Comparison of ENCODE assay signal across 8 cellular contexts in genomic region chr12:93570552-93571359, GRCh38. TPM values are rescaled to one million over a fixed set of nuclear protein-coding genes. Genes with fewer than 3 reads are reported as not detected.
DNase-seq lines count a peak whose midpoint lies in the region; ATAC-seq and TF ChIP-seq lines count a peak whose summit lies in the region.

No MANE protein-coding gene starts in this region.

- no peak overlapping the region; the same call in 1 of the 2 replicates for H3K4ac ChIP-seq in H9 (ENCODE audit: low read depth, low read length)

- no peak overlapping the region for H4K8ac ChIP-seq in H9 (replicated peaks; ENCODE audit: insufficient read length, low read depth, low read length)

- no peak overlapping the region for H2BK5ac ChIP-seq in H9 (ENCODE audit: insufficient read length, low read length)

- H2AFZ ChIP-seq in H9 (ENCODE audit: low read length) (no peak overlapping the region), SU-DHL-6 (ENCODE audit: low read depth, low read length, severe bottlenecking) (no peak overlapping the region), parathyroid adenoma (peak overlapping the region; percentile 54)

- H3K4me3 ChIP-seq in MG63: peak overlapping the region; percentile 89
- H3K4me3 ChIP-seq in SU-DHL-6 (ENCODE audit: insufficient read depth, low read length, poor library complexity, severe bottlenecking): peak overlapping the region; percentile 16
- peak overlapping the region; percentile 62 for H3K4me3 ChIP-seq in cardiac muscle cell
- peak overlapping the region; percentile 99 for H3K4me3 ChIP-seq in parathyroid adenoma (ENCODE audit: low read depth, low read length)
- H3K4me3 ChIP-seq in tibial nerve: peak overlapping the region; percentile 63 to 86 (median 72)

- peaks cover 17 to 33% (median 33%) of the 10 kb centered on the region in 3 experiments; a peak in 6 of 7 replicates for H3K36me3 Mint-ChIP-seq in H9 (ENCODE audit: insufficient read depth in 1 of 3, low read depth in 3 of 3)
- peaks cover 17% of the 10 kb centered on the region for H3K36me3 Mint-ChIP-seq in activated naive CD8-positive, alpha-beta T cell treated with anti-CD3 and anti-CD28 coated beads, Interleukin-2, amount 50 U/mL, for 24 hours (ENCODE audit: low read depth)

- no peak overlapping the region for H4K91ac ChIP-seq in H9 (ENCODE audit: insufficient read length, low read depth, low read length)

- H3K27ac ChIP-seq in H9 (ENCODE audit: insufficient read length, low read depth, low read length) (no peak overlapping the region), SU-DHL-6 (ENCODE audit: low read depth, low read length) (no peak overlapping the region), cardiac muscle cell (peak overlapping the region; percentile 80), parathyroid adenoma (peak overlapping the region; percentile 99), tibial nerve (peak overlapping the region; percentile 74 to 85 (median 80))

- H3K9me3 ChIP-seq in H9 (ENCODE audit: control insufficient read depth, low read depth, low read length): no peaks in the 10 kb centered on the region
- H3K9me3 ChIP-seq in MG63: no peaks in the 10 kb centered on the region
- H3K9me3 ChIP-seq in SU-DHL-6 (ENCODE audit: insufficient read depth, low read length): no peaks in the 10 kb centered on the region
- H3K9me3 ChIP-seq in cardiac muscle cell (ENCODE audit: low read depth): no peaks in the 10 kb centered on the region
- no peaks in the 10 kb centered on the region for H3K9me3 ChIP-seq in parathyroid adenoma (ENCODE audit: control insufficient read depth, low read length)
- H3K9me3 ChIP-seq in tibial nerve: no peaks in the 10 kb centered on the region

- H4K5ac ChIP-seq in H9 (ENCODE audit: insufficient read length, low read depth, low read length): no peak overlapping the region

- no peak overlapping the region for H2BK12ac ChIP-seq in H9 (ENCODE audit: insufficient read length, low read depth, low read length)

- H3K56ac ChIP-seq in H9 (ENCODE audit: insufficient read length, low read depth, low read length): no peak overlapping the region

- no peaks in the 10 kb centered on the region for H3K9me2 ChIP-seq in SU-DHL-6 (replicated peaks; ENCODE audit: insufficient read depth, low read length)

- no CpG with 5 or more reads among the region's 95 CpGs for WGBS in H9 (ENCODE audit: extremely low coverage, insufficient read length, low lambda C conversion rate)
- WGBS in tibial nerve, 2 donors: 0 to 1% methylated on average over 50 to 94 of the region's 95 CpGs

- peak overlapping the region; percentile 89 to 92 for H3K4me3 Mint-ChIP-seq in H9
- H3K4me3 Mint-ChIP-seq in activated naive CD8-positive, alpha-beta T cell treated with anti-CD3 and anti-CD28 coated beads, Interleukin-2, amount 50 U/mL, for 24 hours: peak overlapping the region; percentile 82

- peak in 1 of 2 donors; percentile 45 for TF ChIP-seq POLR2A in tibial nerve (IDR thresholded peaks at IDR 0.05)

- peaks cover 23% of the 10 kb centered on the region for H3K23me2 ChIP-seq in H9 (ENCODE audit: insufficient read length, low read depth, low read length, poor library complexity, severe bottlenecking)

- peak; percentile 95 for DNase-seq in GM03348 (ENCODE audit: low spot score)
- peak; percentile 95 for DNase-seq in H9
- DNase-seq in MG63: peak; percentile 94
- DNase-seq in activated naive CD8-positive, alpha-beta T cell treated with anti-CD3 and anti-CD28 coated beads, Interleukin-2, amount 50 U/mL, for 24 hours: peak; percentile 92
- DNase-seq in cardiac muscle cell (ENCODE audit: low read depth in 1 of 2, low spot score in 1 of 2): peak; percentile 97 to 98
- DNase-seq in tibial nerve (ENCODE audit: low spot score in 2 of 2): peak; percentile 87 to 89

- H3K4me2 ChIP-seq in H9 (ENCODE audit: insufficient read depth, insufficient read length, low read length) (peak overlapping the region; percentile 92), SU-DHL-6 (ENCODE audit: low read depth, low read length, poor library complexity, severe bottlenecking) (peak overlapping the region; percentile 41), parathyroid adenoma (ENCODE audit: low read length) (peak overlapping the region; percentile 99)

- no peaks in the 10 kb centered on the region for H3K79me2 ChIP-seq in H9 (ENCODE audit: insufficient read depth, low read length)
- no peaks in the 10 kb centered on the region for H3K79me2 ChIP-seq in SU-DHL-6 (ENCODE audit: insufficient read depth, low read length)
- H3K79me2 ChIP-seq in parathyroid adenoma: peaks cover 51% of the 10 kb centered on the region

- no peak overlapping the region for H3K23ac ChIP-seq in H9 (ENCODE audit: insufficient read length, low read depth, low read length)

- H3T11ph ChIP-seq in H9 (ENCODE audit: low read length): no peak overlapping the region

- peak overlapping the region; percentile 34 for H3K9ac ChIP-seq in H9 (ENCODE audit: extremely low read depth, insufficient read length, low read length)
- H3K9ac ChIP-seq in SU-DHL-6 (ENCODE audit: low read length): no peak overlapping the region
- H3K9ac ChIP-seq in parathyroid adenoma: peak overlapping the region; percentile 95

- TF ChIP-seq CTCF in H9 (conservative IDR thresholded peaks at IDR 0.05) (no peak), SU-DHL-6 (IDR thresholded peaks at IDR 0.05; ENCODE audit: insufficient read depth, low read length, poor library complexity, severe bottlenecking) (no peak), cardiac muscle cell (IDR thresholded peaks at IDR 0.05; ENCODE audit: low read depth, low read length) (no peak), parathyroid adenoma (IDR thresholded peaks at IDR 0.05) (peak; percentile 3), tibial nerve (IDR thresholded peaks at IDR 0.05) (peak in 2 of 5 experiments; percentile 20 to 28)

- H3K27ac Mint-ChIP-seq in H9: peak overlapping the region in 2 of 3 experiments; percentile 73 to 95; a peak in 4 of 7 replicates
- peak overlapping the region; percentile 80 for H3K27ac Mint-ChIP-seq in activated naive CD8-positive, alpha-beta T cell treated with anti-CD3 and anti-CD28 coated beads, Interleukin-2, amount 50 U/mL, for 24 hours

- peak; percentile 71 for ATAC-seq in activated naive CD8-positive, alpha-beta T cell treated with anti-CD3 and anti-CD28 coated beads, Interleukin-2, amount 50 U/mL, for 24 hours

- no peak overlapping the region for H2BK20ac ChIP-seq in H9 (ENCODE audit: low read depth, low read length, poor library complexity, severe bottlenecking)

- H3K27me3 ChIP-seq in H9 (ENCODE audit: insufficient read depth, low read length) (no peaks in the 10 kb centered on the region; the same call in 1 of the 2 replicates), MG63 (no peaks in the 10 kb centered on the region), SU-DHL-6 (ENCODE audit: low read length) (no peaks in the 10 kb centered on the region), cardiac muscle cell (no peaks in the 10 kb centered on the region), parathyroid adenoma (ENCODE audit: control insufficient read depth, insufficient read depth, low read length) (no peaks in the 10 kb centered on the region), tibial nerve (peaks cover 0 to 21% of the 10 kb centered on the region in 2 donors)

- peaks cover 0 to 2% of the 10 kb centered on the region in 2 experiments; a peak in 3 of 5 replicates for H3K9me3 Mint-ChIP-seq in H9
- no peaks in the 10 kb centered on the region for H3K9me3 Mint-ChIP-seq in activated naive CD8-positive, alpha-beta T cell treated with anti-CD3 and anti-CD28 coated beads, Interleukin-2, amount 50 U/mL, for 24 hours

- no peak overlapping the region for H2BK15ac ChIP-seq in H9 (ENCODE audit: low read depth, low read length)

- H3K4me1 Mint-ChIP-seq in H9: peaks cover 17 to 26% of the 10 kb centered on the region in 2 experiments
- H3K4me1 Mint-ChIP-seq in activated naive CD8-positive, alpha-beta T cell treated with anti-CD3 and anti-CD28 coated beads, Interleukin-2, amount 50 U/mL, for 24 hours: peaks cover 30% of the 10 kb centered on the region

- no peak overlapping the region for H2AK5ac ChIP-seq in H9 (ENCODE audit: insufficient read length, low read length)

- H3K18ac ChIP-seq in H9 (ENCODE audit: insufficient read length, low read depth, low read length): peak overlapping the region; percentile 56

- H3K36me3 ChIP-seq in MG63: peaks cover 33% of the 10 kb centered on the region
- H3K36me3 ChIP-seq in SU-DHL-6 (ENCODE audit: low read length): no peaks in the 10 kb centered on the region
- no peaks in the 10 kb centered on the region for H3K36me3 ChIP-seq in cardiac muscle cell
- no peaks in the 10 kb centered on the region for H3K36me3 ChIP-seq in parathyroid adenoma (ENCODE audit: control insufficient read depth, insufficient read depth, low read length)
- H3K36me3 ChIP-seq in tibial nerve: peaks cover 0 to 4% (median 0%) of the 10 kb centered on the region in 3 donors

- no peaks in the 10 kb centered on the region for H3F3A ChIP-seq in SU-DHL-6 (ENCODE audit: insufficient read depth)

- H3K4me1 ChIP-seq in H9 (ENCODE audit: insufficient read depth, low read length): no peaks in the 10 kb centered on the region
- H3K4me1 ChIP-seq in cardiac muscle cell (ENCODE audit: low read depth): peaks cover 3% of the 10 kb centered on the region
- no peaks in the 10 kb centered on the region for H3K4me1 ChIP-seq in parathyroid adenoma
- H3K4me1 ChIP-seq in tibial nerve: peaks cover 0 to 40% (median 13%) of the 10 kb centered on the region in 4 donors

- no peaks in the 10 kb centered on the region for H4K20me1 ChIP-seq in H9 (ENCODE audit: control insufficient read depth, insufficient read depth, insufficient read length)
- H4K20me1 ChIP-seq in SU-DHL-6 (ENCODE audit: low read depth, low read length): no peaks in the 10 kb centered on the region

- peak; percentile 54 to 95 for TF ChIP-seq EP300 in tibial nerve (IDR thresholded peaks at IDR 0.05)

- H3K79me1 ChIP-seq in H9 (ENCODE audit: insufficient read depth, low read depth, low read length, poor library complexity, severe bottlenecking): no peaks in the 10 kb centered on the region

- peaks cover 23% of the 10 kb centered on the region for H3K27me3 Mint-ChIP-seq in H9 (ENCODE audit: low read depth)
- H3K27me3 Mint-ChIP-seq in activated naive CD8-positive, alpha-beta T cell treated with anti-CD3 and anti-CD28 coated beads, Interleukin-2, amount 50 U/mL, for 24 hours: peaks cover 25% of the 10 kb centered on the region

- no peak overlapping the region for H2BK120ac ChIP-seq in H9 (ENCODE audit: low read depth, low read length, poor library complexity, severe bottlenecking)

- peak overlapping the region; percentile 92 for H3K14ac ChIP-seq in H9 (ENCODE audit: insufficient read depth, low read length)

RNA-seq across cellular contexts. Expression of gene SOCS2, which starts 1.7 kb away (rescaled TPM):
- total RNA-seq in H9 (2021) (57.2 and 59.0 TPM in 2 replicates), cardiac muscle cell (40.7 and 46.1 TPM in 2 replicates), tibial nerve (10 to 100 TPM; 18.8 to 76.8 (median 42.0) TPM)
- total RNA-seq in MG63 (2014; rRNA removed; shearing (Covaris generic); ENCODE audit: low replicate concordance): 42.3 and 46.9 TPM in 2 replicates
- polyA plus RNA-seq in cardiac muscle cell: 19.7 and 20.4 TPM in 2 replicates

Comparison
In these comparisons a context has a peak if more than half of its experiments do, and no peak if none do; other contexts are left out.
1. H3K27ac ChIP-seq: peak in cardiac muscle cell (single experiment), parathyroid adenoma (single experiment) and tibial nerve (4 of 4); none in H9 (single experiment) and SU-DHL-6 (single experiment).
2. H3K4me2 ChIP-seq: peak in every context shown above with its lines; median percentile 99 in parathyroid adenoma; 92 in H9; 41 in SU-DHL-6.
3. H3K4me3 ChIP-seq: peak in every context shown above with its lines; median percentile 99 in parathyroid adenoma; 89 in MG63; 72 in tibial nerve; 62 in cardiac muscle cell; 16 in SU-DHL-6.
4. Peak in every context shown above with its lines, with median percentiles within 50 percentile points of each other: DNase-seq.